In the genomic region with DNA sequence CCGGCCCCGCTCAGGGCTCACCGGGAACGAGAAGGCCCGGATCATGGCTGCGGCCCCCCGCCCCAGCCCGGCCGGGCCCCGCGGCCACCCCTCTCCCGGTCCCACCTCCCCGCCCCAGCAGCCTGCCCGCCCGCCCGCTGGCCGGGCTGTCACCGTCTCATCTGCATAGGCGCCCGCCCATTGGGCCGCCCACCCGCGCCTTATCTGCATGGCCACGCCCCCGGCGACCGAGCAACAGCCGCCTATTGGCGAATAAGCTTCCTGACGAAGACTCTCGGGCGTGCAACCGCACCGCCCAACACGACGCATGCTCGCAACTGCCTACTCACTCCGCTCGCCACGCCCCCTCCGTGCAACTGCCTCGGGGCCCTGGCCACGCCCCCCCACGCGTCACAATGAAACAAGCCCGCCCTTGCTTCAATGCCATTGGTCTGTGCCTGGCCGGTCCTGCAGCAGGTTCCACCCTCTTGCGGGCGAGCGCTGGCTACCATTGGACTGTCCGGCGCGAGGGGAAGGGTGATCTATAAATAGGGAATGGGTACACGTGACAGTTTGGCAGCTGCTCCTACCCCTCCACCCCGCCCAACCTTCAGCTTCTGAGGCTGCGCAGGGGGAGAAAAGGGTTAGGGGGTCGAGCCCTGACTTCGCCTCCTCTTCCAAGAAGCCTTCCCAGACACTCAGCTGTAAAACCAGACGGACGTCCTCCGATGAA, we compare ENCODE assay signal across 8 cellular contexts. TPM values are rescaled to one million over a fixed set of nuclear protein-coding genes. Genes with fewer than 3 reads are reported as not detected.
A peak's percentile ranks its signal among the peaks of the same experiment; 100 is the strongest.
DNase-seq lines count a peak whose midpoint lies in the region; ATAC-seq and TF ChIP-seq lines count a peak whose summit lies in the region.

A gene with protein sequence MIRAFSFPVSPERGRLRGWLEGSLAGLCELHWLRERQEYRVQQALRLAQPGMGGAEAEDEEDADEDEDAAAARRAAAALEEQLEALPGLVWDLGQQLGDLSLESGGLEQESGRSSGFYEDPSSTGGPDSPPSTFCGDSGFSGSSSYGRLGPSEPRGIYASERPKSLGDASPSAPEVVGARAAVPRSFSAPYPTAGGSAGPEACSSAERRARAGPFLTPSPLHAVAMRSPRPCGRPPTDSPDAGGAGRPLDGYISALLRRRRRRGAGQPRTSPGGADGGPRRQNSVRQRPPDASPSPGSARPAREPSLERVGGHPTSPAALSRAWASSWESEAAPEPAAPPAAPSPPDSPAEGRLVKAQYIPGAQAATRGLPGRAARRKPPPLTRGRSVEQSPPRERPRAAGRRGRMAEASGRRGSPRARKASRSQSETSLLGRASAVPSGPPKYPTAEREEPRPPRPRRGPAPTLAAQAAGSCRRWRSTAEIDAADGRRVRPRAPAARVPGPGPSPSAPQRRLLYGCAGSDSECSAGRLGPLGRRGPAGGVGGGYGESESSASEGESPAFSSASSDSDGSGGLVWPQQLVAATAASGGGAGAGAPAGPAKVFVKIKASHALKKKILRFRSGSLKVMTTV (minus strand): TSS at position 163 of the 712 bp plus-strand sequence. CDS start 118 bp downstream, at position 45.

- H3K27me3 ChIP-seq in ACC112 (ENCODE audit: insufficient read depth, low read length) (0 out of 2 replicates have a peak, but pooled peaks cover 9% of the 10 kb centered on the region), iPS-20b (ENCODE audit: insufficient read depth, low read length) (peaks cover 31% of the 10 kb centered on the region), skeletal muscle satellite cell (ENCODE audit: control insufficient read depth, insufficient read depth, low read length) (peaks cover 31% of the 10 kb centered on the region)

- CTCF ChIA-PET in WTC11 (lab: Charles Lee): interaction anchor here (0.6 to 11.0 kb wide), 37 partner anchors 8 to 842 kb away, joined by 3 to 484 read pairs (median 9); a partner anchor contains a TSS

- H3K36me3 Mint-ChIP-seq in WTC11: no peaks in the 10 kb centered on the region

- H3K9me3 Mint-ChIP-seq in WTC11: no peaks in the 10 kb centered on the region; the same call in 1 of the 2 replicates

- H3K79me2 ChIP-seq in ACC112 (ENCODE audit: control insufficient read depth, insufficient read depth, low read length, unreplicated experiment): no peaks in the 10 kb centered on the region

- ATAC-seq in GM18873 (IDR thresholded peaks at IDR 0.05; ENCODE audit: low FRiP score, unreplicated experiment) (peak; percentile 89), HG03159 (IDR thresholded peaks at IDR 0.05; ENCODE audit: unreplicated experiment) (peak; percentile 86), WTC11 (peak; percentile 91)

- peak within 1 kb of the TSS; percentile 97 for H3K4me2 ChIP-seq in skeletal muscle satellite cell (ENCODE audit: low read length)

- H3K9ac ChIP-seq in iPS-20b (ENCODE audit: low read depth, low read length) (no peak within 1 kb of the TSS; the same call in 1 of the 2 replicates), skeletal muscle satellite cell (ENCODE audit: low read depth, low read length) (peak within 1 kb of the TSS; percentile 59)

- peak within 1 kb of the TSS; percentile 71 for H2AFZ ChIP-seq in ACC112 (ENCODE audit: low read length, unreplicated experiment)

- no peak for TF ChIP-seq CTCF in WTC11 (IDR thresholded peaks at IDR 0.05)
- no peak for TF ChIP-seq CTCF in cardiac fibroblast (IDR thresholded peaks at IDR 0.05; ENCODE audit: low read depth, low read length)

- H3K36me3 ChIP-seq in ACC112 (ENCODE audit: insufficient read depth, low read length) (no peaks in the 10 kb centered on the region), iPS-20b (ENCODE audit: insufficient read depth, low read depth, low read length) (no peaks in the 10 kb centered on the region), skeletal muscle satellite cell (ENCODE audit: insufficient read depth, low read length) (no peaks in the 10 kb centered on the region)

- POLR2A ChIA-PET in WTC11 (lab: Charles Lee): interaction anchor here (0.9 to 2.0 kb wide), 6 partner anchors 24 to 165 kb away, joined by 3 to 6 read pairs (median 3); a partner anchor contains a TSS

- H3K27me3 Mint-ChIP-seq in WTC11 (ENCODE audit: low read depth): peaks cover 51% of the 10 kb centered on the region

- DNase-seq in NCI-H2227 (lab: John Stamatoyannopoulos, UW; ENCODE audit: unreplicated experiment): peak; percentile 99
- peak; percentile 100 for DNase-seq in WTC11 (ENCODE audit: low spot score)
- peak; percentile 100 for DNase-seq in cardiac fibroblast (ENCODE audit: low read depth in 2 of 2)

- H3K4me1 ChIP-seq in ACC112 (ENCODE audit: control insufficient read depth, insufficient read depth, low read length, unreplicated experiment) (peaks cover 4% of the 10 kb centered on the region), iPS-20b (ENCODE audit: insufficient read depth, low read length) (peaks cover 16% of the 10 kb centered on the region; the same call in 1 of the 2 replicates), skeletal muscle satellite cell (ENCODE audit: control insufficient read depth, insufficient read depth, low read length) (peaks cover 20% of the 10 kb centered on the region)

- peak within 1 kb of the TSS; percentile 85 for H3K27ac Mint-ChIP-seq in WTC11

- peak within 1 kb of the TSS; percentile 77 for H3K4me3 ChIP-seq in ACC112 (ENCODE audit: low read depth, low read length)
- H3K4me3 ChIP-seq in cardiac fibroblast (replicated peaks in 1 of 2; ENCODE audit: low read depth in 2 of 2, low read length in 2 of 2): peak within 1 kb of the TSS; percentile 58 to 73
- H3K4me3 ChIP-seq in iPS-20b (ENCODE audit: low read length): peak within 1 kb of the TSS; percentile 69
- H3K4me3 ChIP-seq in skeletal muscle satellite cell (ENCODE audit: low read length): peak within 1 kb of the TSS; percentile 71

- peak within 1 kb of the TSS; percentile 76 for H3K4me3 Mint-ChIP-seq in WTC11

- peaks cover 19% of the 10 kb centered on the region for H3K4me1 Mint-ChIP-seq in WTC11

- no peak within 1 kb of the TSS for H3K27ac ChIP-seq in ACC112 (ENCODE audit: low read depth, low read length)
- no peak within 1 kb of the TSS for H3K27ac ChIP-seq in iPS-20b (ENCODE audit: low read length)

- H3K9me3 ChIP-seq in iPS-20b (ENCODE audit: insufficient read depth, low read depth, low read length) (no peaks in the 10 kb centered on the region), skeletal muscle satellite cell (replicated peaks; ENCODE audit: low read length) (no peaks in the 10 kb centered on the region)

TF ChIP-seq in WTC11, 78 proteins besides CTCF, POLR2A, EP300 and RAD21 (continues in another document):
- TF ChIP-seq ZNF219 (CRISPR knock-in tag; IDR thresholded peaks at IDR 0.05; ENCODE audit: borderline replicate concordance) (no peak), CBFB (CRISPR knock-in tag; IDR thresholded peaks at IDR 0.05; ENCODE audit: low read depth) (no peak), CREM (CRISPR knock-in tag; IDR thresholded peaks at IDR 0.05) (0 out of 2 replicates have a peak, but pooled peaks have one; percentile 15), MYBL2 (CRISPR knock-in tag; IDR thresholded peaks at IDR 0.05) (no peak), NFYB (CRISPR knock-in tag; conservative IDR thresholded peaks at IDR 0.05; ENCODE audit: low read depth) (peak; percentile 66), ZNF416 (CRISPR knock-in tag; IDR thresholded peaks at IDR 0.05) (no peak), RORB (CRISPR knock-in tag; IDR thresholded peaks at IDR 0.05) (no peak), FOXK1 (CRISPR knock-in tag; IDR thresholded peaks at IDR 0.05) (peak; percentile 96), GRHL2 (CRISPR knock-in tag; IDR thresholded peaks at IDR 0.05; ENCODE audit: insufficient replicate concordance, severe bottlenecking) (no peak), TCF7 (CRISPR knock-in tag; IDR thresholded peaks at IDR 0.05; ENCODE audit: low read depth) (no peak)
- TF ChIP-seq, protein P1, sequence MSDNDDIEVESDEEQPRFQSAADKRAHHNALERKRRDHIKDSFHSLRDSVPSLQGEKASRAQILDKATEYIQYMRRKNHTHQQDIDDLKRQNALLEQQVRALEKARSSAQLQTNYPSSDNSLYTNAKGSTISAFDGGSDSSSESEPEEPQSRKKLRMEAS (CRISPR knock-in tag; IDR thresholded peaks at IDR 0.05): peak; percentile 77
- TF ChIP-seq, protein P2, sequence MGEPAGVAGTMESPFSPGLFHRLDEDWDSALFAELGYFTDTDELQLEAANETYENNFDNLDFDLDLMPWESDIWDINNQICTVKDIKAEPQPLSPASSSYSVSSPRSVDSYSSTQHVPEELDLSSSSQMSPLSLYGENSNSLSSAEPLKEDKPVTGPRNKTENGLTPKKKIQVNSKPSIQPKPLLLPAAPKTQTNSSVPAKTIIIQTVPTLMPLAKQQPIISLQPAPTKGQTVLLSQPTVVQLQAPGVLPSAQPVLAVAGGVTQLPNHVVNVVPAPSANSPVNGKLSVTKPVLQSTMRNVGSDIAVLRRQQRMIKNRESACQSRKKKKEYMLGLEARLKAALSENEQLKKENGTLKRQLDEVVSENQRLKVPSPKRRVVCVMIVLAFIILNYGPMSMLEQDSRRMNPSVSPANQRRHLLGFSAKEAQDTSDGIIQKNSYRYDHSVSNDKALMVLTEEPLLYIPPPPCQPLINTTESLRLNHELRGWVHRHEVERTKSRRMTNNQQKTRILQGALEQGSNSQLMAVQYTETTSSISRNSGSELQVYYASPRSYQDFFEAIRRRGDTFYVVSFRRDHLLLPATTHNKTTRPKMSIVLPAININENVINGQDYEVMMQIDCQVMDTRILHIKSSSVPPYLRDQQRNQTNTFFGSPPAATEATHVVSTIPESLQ (CRISPR knock-in tag; IDR thresholded peaks at IDR 0.05): no peak
- TF ChIP-seq, protein P3, sequence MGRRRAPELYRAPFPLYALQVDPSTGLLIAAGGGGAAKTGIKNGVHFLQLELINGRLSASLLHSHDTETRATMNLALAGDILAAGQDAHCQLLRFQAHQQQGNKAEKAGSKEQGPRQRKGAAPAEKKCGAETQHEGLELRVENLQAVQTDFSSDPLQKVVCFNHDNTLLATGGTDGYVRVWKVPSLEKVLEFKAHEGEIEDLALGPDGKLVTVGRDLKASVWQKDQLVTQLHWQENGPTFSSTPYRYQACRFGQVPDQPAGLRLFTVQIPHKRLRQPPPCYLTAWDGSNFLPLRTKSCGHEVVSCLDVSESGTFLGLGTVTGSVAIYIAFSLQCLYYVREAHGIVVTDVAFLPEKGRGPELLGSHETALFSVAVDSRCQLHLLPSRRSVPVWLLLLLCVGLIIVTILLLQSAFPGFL (CRISPR knock-in tag; IDR thresholded peaks at IDR 0.05; ENCODE audit: borderline replicate concordance): no peak
- TF ChIP-seq, protein P4, sequence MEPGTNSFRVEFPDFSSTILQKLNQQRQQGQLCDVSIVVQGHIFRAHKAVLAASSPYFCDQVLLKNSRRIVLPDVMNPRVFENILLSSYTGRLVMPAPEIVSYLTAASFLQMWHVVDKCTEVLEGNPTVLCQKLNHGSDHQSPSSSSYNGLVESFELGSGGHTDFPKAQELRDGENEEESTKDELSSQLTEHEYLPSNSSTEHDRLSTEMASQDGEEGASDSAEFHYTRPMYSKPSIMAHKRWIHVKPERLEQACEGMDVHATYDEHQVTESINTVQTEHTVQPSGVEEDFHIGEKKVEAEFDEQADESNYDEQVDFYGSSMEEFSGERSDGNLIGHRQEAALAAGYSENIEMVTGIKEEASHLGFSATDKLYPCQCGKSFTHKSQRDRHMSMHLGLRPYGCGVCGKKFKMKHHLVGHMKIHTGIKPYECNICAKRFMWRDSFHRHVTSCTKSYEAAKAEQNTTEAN (CRISPR knock-in tag; IDR thresholded peaks at IDR 0.05): no peak

RNA-seq across cellular contexts. Expression of the gene that starts here (rescaled TPM):
- total RNA-seq in WTC11 (2021): 1.8 to 1.9 TPM (median 1.8 TPM) in 3 replicates
- total RNA-seq in skeletal muscle satellite cell (2012; rRNA removed): 1.3 and 1.5 TPM in 2 replicates
